ENCODE assay signal across 24 cellular contexts in genomic region chr12:11904124-11904523, GRCh38.
A peak's percentile ranks its signal among the peaks of the same experiment; 100 is the strongest.
DNase-seq lines count a peak whose midpoint lies in the region; ATAC-seq and TF ChIP-seq lines count a peak whose summit lies in the region.
"Had no signal": no experiment of that assay in that cellular context is flagged by ENCODE, and none has a peak within 500 bp of the region (broad histone marks: within the 10 kb centered on the region; RNA-seq: fewer than 3 reads in every experiment).

No MANE protein-coding gene starts in this region.

- H3K9me3 Mint-ChIP-seq in activated T-cell treated with anti-CD3 and anti-CD28 coated beads, Interleukin-2, amount 50 U/mL, for 72 hours = peaks cover 15 to 16% of the 10 kb centered on the region in 2 donors
- H3K9me3 Mint-ChIP-seq in activated T-helper 1 cell treated with anti-CD3 and anti-CD28 coated beads, Interleukin-12 subunit alpha, Interleukin-12 subunit beta, Interleukin-2, Interleukin-4 antibody, amounts not matched to agents 30 ng/mL and 10 ng/mL and 1 ng/mL, durations not matched to agents 14 hours and 24 hours and 36 hours = peaks cover 34% of the 10 kb centered on the region
- peaks cover 19% of the 10 kb centered on the region for H3K9me3 Mint-ChIP-seq in mesothelial cell of epicardium

- H3K27me3 Mint-ChIP-seq in activated T-cell treated with anti-CD3 and anti-CD28 coated beads, Interleukin-2, amount 50 U/mL, for 72 hours (ENCODE audit: low read depth) = peaks cover 6% of the 10 kb centered on the region
- H3K27me3 Mint-ChIP-seq in activated T-helper 1 cell treated with anti-CD3 and anti-CD28 coated beads, Interleukin-12 subunit alpha, Interleukin-12 subunit beta, Interleukin-2, Interleukin-4 antibody, amounts not matched to agents 30 ng/mL and 10 ng/mL and 1 ng/mL, durations not matched to agents 14 hours and 24 hours and 36 hours (ENCODE audit: insufficient read depth) = no peaks in the 10 kb centered on the region
- H3K27me3 Mint-ChIP-seq in mesothelial cell of epicardium (ENCODE audit: low read depth) = no peaks in the 10 kb centered on the region
- H3K27me3 Mint-ChIP-seq: CD4-positive, alpha-beta T cell had no signal

- no peak overlapping the region for H3K4me3 Mint-ChIP-seq in activated T-cell treated with anti-CD3 and anti-CD28 coated beads, Interleukin-2, amount 50 U/mL, for 72 hours
- H3K4me3 Mint-ChIP-seq in activated T-helper 1 cell treated with anti-CD3 and anti-CD28 coated beads, Interleukin-12 subunit alpha, Interleukin-12 subunit beta, Interleukin-2, Interleukin-4 antibody, amounts not matched to agents 30 ng/mL and 10 ng/mL and 1 ng/mL, durations not matched to agents 14 hours and 24 hours and 36 hours = no peak overlapping the region
- H3K4me3 Mint-ChIP-seq in mesothelial cell of epicardium = no peak overlapping the region
- H3K4me3 Mint-ChIP-seq: CD4-positive, alpha-beta T cell; GM23338; H9 had no signal

- peaks cover 18 to 32% of the 10 kb centered on the region in 2 donors for H3K36me3 Mint-ChIP-seq in activated T-cell treated with anti-CD3 and anti-CD28 coated beads, Interleukin-2, amount 50 U/mL, for 72 hours (ENCODE audit: insufficient read depth in 2 of 2)
- peaks cover 22% of the 10 kb centered on the region for H3K36me3 Mint-ChIP-seq in activated T-helper 1 cell treated with anti-CD3 and anti-CD28 coated beads, Interleukin-12 subunit alpha, Interleukin-12 subunit beta, Interleukin-2, Interleukin-4 antibody, amounts not matched to agents 30 ng/mL and 10 ng/mL and 1 ng/mL, durations not matched to agents 14 hours and 24 hours and 36 hours (ENCODE audit: low read depth)
- peaks cover 4% of the 10 kb centered on the region for H3K36me3 Mint-ChIP-seq in mesothelial cell of epicardium

- peaks cover 46% of the 10 kb centered on the region for H3K4me1 Mint-ChIP-seq in activated T-cell treated with anti-CD3 and anti-CD28 coated beads, Interleukin-2, amount 50 U/mL, for 72 hours (ENCODE audit: low read depth)
- peaks cover 70% of the 10 kb centered on the region for H3K4me1 Mint-ChIP-seq in activated T-helper 1 cell treated with anti-CD3 and anti-CD28 coated beads, Interleukin-12 subunit alpha, Interleukin-12 subunit beta, Interleukin-2, Interleukin-4 antibody, amounts not matched to agents 30 ng/mL and 10 ng/mL and 1 ng/mL, durations not matched to agents 14 hours and 24 hours and 36 hours (ENCODE audit: low read depth)
- H3K4me1 Mint-ChIP-seq in mesothelial cell of epicardium = no peaks in the 10 kb centered on the region
- H3K4me1 Mint-ChIP-seq: GM23338, H9 had no signal

- H3K27ac Mint-ChIP-seq in activated T-cell treated with anti-CD3 and anti-CD28 coated beads, Interleukin-2, amount 50 U/mL, for 72 hours = peak overlapping the region; percentile 49
- peak overlapping the region; percentile 19 for H3K27ac Mint-ChIP-seq in activated T-helper 1 cell treated with anti-CD3 and anti-CD28 coated beads, Interleukin-12 subunit alpha, Interleukin-12 subunit beta, Interleukin-2, Interleukin-4 antibody, amounts not matched to agents 30 ng/mL and 10 ng/mL and 1 ng/mL, durations not matched to agents 14 hours and 24 hours and 36 hours
- H3K27ac Mint-ChIP-seq in mesothelial cell of epicardium = no peak overlapping the region
- H3K27ac Mint-ChIP-seq: GM23338, H9 had no signal

- no peak for DNase-seq in activated T-cell treated with anti-CD3 and anti-CD28 coated beads, Interleukin-2, amount 50 U/mL, for 72 hours
- DNase-seq in activated T-cell treated with anti-CD3 and anti-CD28 coated beads, Interleukin-2, amount 50 U/mL, for 48 hours = no peak
- peak; percentile 77 for DNase-seq in NCI-H2029 (lab: John Stamatoyannopoulos, UW)
- no peak for DNase-seq in activated T-helper 1 cell treated with anti-CD3 and anti-CD28 coated beads, Interleukin-12 subunit alpha, Interleukin-12 subunit beta, Interleukin-2, Interleukin-4 antibody, amounts not matched to agents 30 ng/mL and 10 ng/mL and 1 ng/mL, durations not matched to agents 14 hours and 24 hours and 36 hours (ENCODE audit: low spot score)
- DNase-seq in iris pigment epithelial cell (ENCODE audit: low read depth) = peak; percentile 24
- no peak for DNase-seq in mesothelial cell of epicardium (ENCODE audit: low spot score in 2 of 2, unreplicated experiment in 2 of 2)
- no peak for DNase-seq in mesenteric fat pad (ENCODE audit: low spot score)
- DNase-seq: AML-193; CD4-positive, alpha-beta T cell; DMS79; GF-D8; H9; KG1; MM.1S; NCI-H1694; NCI-H2081 treated with DMSO at 0.1 percent for 48 hours; NCI-H526; NCI-H82; SHP77; T-helper 1 cell had no signal

- no peak for TF ChIP-seq CTCF in mesothelial cell of epicardium (IDR thresholded peaks at IDR 0.05; ENCODE audit: unreplicated experiment)

- ATAC-seq in activated T-cell treated with anti-CD3 and anti-CD28 coated beads, Interleukin-2, amount 50 U/mL, for 72 hours (replicated peaks in 1 of 2) = no peak
- no peak for ATAC-seq in GM21619 (IDR thresholded peaks at IDR 0.05; ENCODE audit: unreplicated experiment)
- ATAC-seq: A549, GM23338, Panc1 had no signal

- intact Hi-C loops in activated T-helper 1 cell treated with anti-CD3 and anti-CD28 coated beads, Interleukin-12 subunit alpha, Interleukin-12 subunit beta, Interleukin-2, Interleukin-4 antibody, amounts not matched to agents 30 ng/mL and 10 ng/mL and 1 ng/mL, durations not matched to agents 14 hours and 24 hours and 36 hours (cut with micrococcal nuclease) = loop anchor here (5.0 kb wide), 1 partner anchor 678 kb away; no protein-coding TSS in a partner anchor

Comparison
In these comparisons a context has a peak if more than half of its experiments do, and no peak if none do; other contexts are left out.
1. DNase-seq: peak in NCI-H2029 (single experiment) and iris pigment epithelial cell (single experiment); none in activated T-cell treated with anti-CD3 and anti-CD28 coated beads, Interleukin-2, amount 50 U/mL, for 72 hours (0 of 2), activated T-cell treated with anti-CD3 and anti-CD28 coated beads, Interleukin-2, amount 50 U/mL, for 48 hours (0 of 2), activated T-helper 1 cell treated with anti-CD3 and anti-CD28 coated beads, Interleukin-12 subunit alpha, Interleukin-12 subunit beta, Interleukin-2, Interleukin-4 antibody, amounts not matched to agents 30 ng/mL and 10 ng/mL and 1 ng/mL, durations not matched to agents 14 hours and 24 hours and 36 hours (single experiment), mesothelial cell of epicardium (0 of 2) and mesenteric fat pad (single experiment).